In genomic region chr13:64130600-64130999, GRCh38 we compare ENCODE assay signal across 23 cellular contexts.
DNase-seq lines count a peak whose midpoint lies in the region; ATAC-seq and TF ChIP-seq lines count a peak whose summit lies in the region.
"Had no signal": no experiment of that assay in that cellular context is flagged by ENCODE, and none has a peak within 500 bp of the region (broad histone marks: within the 10 kb centered on the region; RNA-seq: fewer than 3 reads in every experiment).

No MANE protein-coding gene starts in this region.

- H3K9me3 ChIP-seq in right atrium auricular region (no peaks in the 10 kb centered on the region), neural progenitor cell (ENCODE audit: low read depth) (no peaks in the 10 kb centered on the region), A673 (ENCODE audit: low read depth, low read length, poor library complexity, severe bottlenecking) (no peaks in the 10 kb centered on the region), Caco-2 (no peaks in the 10 kb centered on the region)
- H3K9me3 ChIP-seq: A549 had no signal

- H3K36me3 ChIP-seq in right atrium auricular region (no peaks in the 10 kb centered on the region), neural progenitor cell (no peaks in the 10 kb centered on the region), A673 (ENCODE audit: insufficient read depth, low read length, poor library complexity, severe bottlenecking) (no peaks in the 10 kb centered on the region), Caco-2 (ENCODE audit: control insufficient read depth, insufficient read depth, low read length) (no peaks in the 10 kb centered on the region)
- H3K36me3 ChIP-seq: MG63 had no signal

- ATAC-seq in Right ventricle myocardium superior (ENCODE audit: poor library complexity), result peak; percentile 64
- ATAC-seq: A549, GM23338, PC-3 had no signal

- BruUV-seq in A673 (replicated peaks; lab: Mats Ljungman, UMichigan) (no TSS peak), Caco-2 (replicated peaks; lab: Mats Ljungman, UMichigan) (no TSS peak)

- H3K27ac ChIP-seq in right atrium auricular region (no peak overlapping the region), neural progenitor cell (no peak overlapping the region), RWPE1 (no peak overlapping the region), A673 (ENCODE audit: low read depth, low read length, poor library complexity, severe bottlenecking) (no peak overlapping the region)
- H3K27ac ChIP-seq: A549 had no signal

- no peak overlapping the region for H3K4me2 ChIP-seq in neural progenitor cell
- H3K4me2 ChIP-seq: A549, GM23338 had no signal

- CTCF ChIA-PET in RWPE1 (lab: Yijun Ruan, JAX) (no interaction called here), A673 (lab: Charles Lee) (no interaction called here), Caco-2 (lab: Charles Lee) (no interaction called here)

- POLR2A ChIA-PET in RWPE1 (lab: Yijun Ruan, JAX; ENCODE audit: low non-redundant PET), result no interaction called here
- POLR2A ChIA-PET in A673 (lab: Charles Lee; ENCODE audit: low non-redundant PET), result no interaction called here
- POLR2A ChIA-PET in Caco-2 (lab: Charles Lee), result no interaction called here

- H3K27ac Mint-ChIP-seq in neural progenitor cell (peak overlapping the region; percentile 42), Caco-2 (ENCODE audit: unreplicated experiment) (no peak overlapping the region)
- H3K27ac Mint-ChIP-seq: GM23338, HFFc6 had no signal

- H2AFZ ChIP-seq in neural progenitor cell (replicated peaks), result peak overlapping the region; percentile 49
- H2AFZ ChIP-seq: GM23338 had no signal

- no peak overlapping the region for H3K4me3 ChIP-seq in right atrium auricular region
- no peak overlapping the region for H3K4me3 ChIP-seq in fibroblast of pulmonary artery (replicated peaks; ENCODE audit: low read depth, low read length)
- H3K4me3 ChIP-seq in neural progenitor cell, result no peak overlapping the region
- H3K4me3 ChIP-seq in A673 (ENCODE audit: low read depth, low read length, poor library complexity, severe bottlenecking), result no peak overlapping the region
- no peak overlapping the region for H3K4me3 ChIP-seq in Caco-2 (ENCODE audit: low read depth, low read length)
- H3K4me3 ChIP-seq: A549, GM12878, GM23338, MG63 had no signal

- H3K9me3 Mint-ChIP-seq in neural progenitor cell, result no peaks in the 10 kb centered on the region
- H3K9me3 Mint-ChIP-seq in Caco-2 (ENCODE audit: unreplicated experiment), result no peaks in the 10 kb centered on the region
- H3K9me3 Mint-ChIP-seq: GM23338 had no signal

- intact Hi-C loops in Right ventricle myocardium superior (cut with DNase I), result no loop called here
- intact Hi-C loops in A673 (cut with micrococcal nuclease; ENCODE audit: unreplicated experiment), result no loop called here
- intact Hi-C loops in Caco-2 (cut with micrococcal nuclease; ENCODE audit: unreplicated experiment), result no loop called here

- H3K36me3 Mint-ChIP-seq in neural progenitor cell (no peaks in the 10 kb centered on the region), Caco-2 (ENCODE audit: insufficient read depth, unreplicated experiment) (no peaks in the 10 kb centered on the region)
- H3K36me3 Mint-ChIP-seq: CD4-positive, CD25-positive, alpha-beta regulatory T cell had no signal

- no peak overlapping the region for H3K9ac ChIP-seq in neural progenitor cell

- TF ChIP-seq CTCF in right atrium auricular region (IDR thresholded peaks at IDR 0.05), result no peak
- no peak for TF ChIP-seq CTCF in fibroblast of pulmonary artery (IDR thresholded peaks at IDR 0.05; ENCODE audit: low read length, missing control alignments)
- no peak for TF ChIP-seq CTCF in neural progenitor cell (IDR thresholded peaks at IDR 0.05)
- no peak for TF ChIP-seq CTCF in RWPE1 (conservative IDR thresholded peaks at IDR 0.05; ENCODE audit: low read depth)
- no peak for TF ChIP-seq CTCF in A673 (conservative IDR thresholded peaks at IDR 0.05; ENCODE audit: low read depth, low read length)
- no peak for TF ChIP-seq CTCF in Caco-2 (IDR thresholded peaks at IDR 0.05; ENCODE audit: insufficient read depth in 1 of 2, low read depth in 1 of 2, low read length in 1 of 2, severe bottlenecking in 1 of 2, unreplicated experiment in 1 of 2)

- H3K27me3 ChIP-seq in right atrium auricular region (no peaks in the 10 kb centered on the region), neural progenitor cell (no peaks in the 10 kb centered on the region), A673 (replicated peaks; ENCODE audit: insufficient read depth, low read depth, low read length, poor library complexity) (no peaks in the 10 kb centered on the region), Caco-2 (replicated peaks; ENCODE audit: control insufficient read depth, insufficient read depth, low read length) (no peaks in the 10 kb centered on the region)
- H3K27me3 ChIP-seq: MG63 had no signal

- H3F3A ChIP-seq in neural progenitor cell (ENCODE audit: low read depth), result no peaks in the 10 kb centered on the region

- peaks cover 2% of the 10 kb centered on the region for H3K27me3 Mint-ChIP-seq in neural progenitor cell (ENCODE audit: insufficient read depth, low read depth)
- no peaks in the 10 kb centered on the region for H3K27me3 Mint-ChIP-seq in Caco-2 (ENCODE audit: insufficient read depth, unreplicated experiment)
- H3K27me3 Mint-ChIP-seq: CD4-positive, CD25-positive, alpha-beta regulatory T cell had no signal

- no peak overlapping the region for H3K4me3 Mint-ChIP-seq in neural progenitor cell
- no peak overlapping the region for H3K4me3 Mint-ChIP-seq in Caco-2 (ENCODE audit: unreplicated experiment)
- H3K4me3 Mint-ChIP-seq: CD4-positive, CD25-positive, alpha-beta regulatory T cell; GM23338; HFFc6 had no signal

- no peaks in the 10 kb centered on the region for H3K79me2 ChIP-seq in neural progenitor cell (ENCODE audit: low read depth)

- no peaks in the 10 kb centered on the region for H3K4me1 ChIP-seq in right atrium auricular region
- no peaks in the 10 kb centered on the region for H3K4me1 ChIP-seq in neural progenitor cell
- H3K4me1 ChIP-seq in A673 (ENCODE audit: insufficient read depth, low read length, poor library complexity, severe bottlenecking), result peaks cover 24% of the 10 kb centered on the region
- no peaks in the 10 kb centered on the region for H3K4me1 ChIP-seq in Caco-2
- H3K4me1 ChIP-seq: A549 had no signal

- DNase-seq in Right ventricle myocardium superior (peak; percentile 42), right atrium auricular region (ENCODE audit: low spot score) (no peak), fibroblast of pulmonary artery (ENCODE audit: low read depth) (peak; percentile 0), neural progenitor cell (ENCODE audit: low spot score) (no peak), RWPE1 (ENCODE audit: low spot score) (no peak), A673 (ENCODE audit: low spot score) (no peak), Caco-2 (no peak)
- no peak for DNase-seq in stimulated activated naive CD4-positive, alpha-beta T cell treated with Interleukin-2 at 50 U/mL for 16 hours (lab: John Stamatoyannopoulos, UW)
- DNase-seq: AML-193; Calu3; CD4-positive, CD25-positive, alpha-beta regulatory T cell; DMS79; HFFc6; KG1; MG63; NCI-H1105; NCI-H1694 treated with DMSO at 0.1 percent for 48 hours; NCI-H446; PC-3; SHP77 had no signal

- H3K4me1 Mint-ChIP-seq in neural progenitor cell (no peaks in the 10 kb centered on the region), Caco-2 (ENCODE audit: low read depth, unreplicated experiment) (peaks cover 6% of the 10 kb centered on the region)
- H3K4me1 Mint-ChIP-seq: CD4-positive, CD25-positive, alpha-beta regulatory T cell; GM23338 had no signal

- H4K20me1 ChIP-seq in neural progenitor cell (ENCODE audit: low read depth), result no peaks in the 10 kb centered on the region

Comparison
In these comparisons a context has a peak if more than half of its experiments do, and no peak if none do; other contexts are left out.
1. DNase-seq: peak in Right ventricle myocardium superior (single experiment) and fibroblast of pulmonary artery (single experiment); none in right atrium auricular region (single experiment), neural progenitor cell (single experiment), stimulated activated naive CD4-positive, alpha-beta T cell treated with Interleukin-2 at 50 U/mL for 16 hours (single experiment), RWPE1 (single experiment), A673 (single experiment) and Caco-2 (0 of 2).